Comparison of ENCODE assay signal across 7 cellular contexts in genomic region chr3:51968175-51968681, GRCh38. TPM values are rescaled to one million over a fixed set of nuclear protein-coding genes. Genes with fewer than 3 reads are reported as not detected.
DNase-seq lines count a peak whose midpoint lies in the region; ATAC-seq and TF ChIP-seq lines count a peak whose summit lies in the region.

No MANE protein-coding gene starts in this region.

- H3K4me3 Mint-ChIP-seq in GM23338, result peak overlapping the region; percentile 85

- CTCF ChIA-PET in RWPE1 (lab: Yijun Ruan, JAX), result interaction anchor here (1.0 kb wide), 1 partner anchor 26 kb away, joined by 3 read pairs; the partner anchor contains the start of genes PARP3 and RRP9

- peak overlapping the region; percentile 93 for H2BK15ac ChIP-seq in neuronal stem cell (ENCODE audit: low read length)

- DNase-seq in GM23338 (ENCODE audit: low spot score) (peak; percentile 94), RWPE1 (ENCODE audit: low spot score) (no peak), neuronal stem cell (ENCODE audit: low spot score) (peak; percentile 79), DMS153 treated with DMSO at 0.1 percent for 48 hours (lab: John Stamatoyannopoulos, UW; ENCODE audit: unreplicated experiment) (no peak), cortex of kidney (lab: John Stamatoyannopoulos, UW) (no peak)

- H3K4me2 ChIP-seq in GM23338, result peak overlapping the region; percentile 100
- peak overlapping the region; percentile 93 for H3K4me2 ChIP-seq in neuronal stem cell (ENCODE audit: insufficient read depth, low read length, poor library complexity, severe bottlenecking)

- peaks cover 37% of the 10 kb centered on the region for H3K4me1 ChIP-seq in GM23338 (ENCODE audit: insufficient read depth)
- H3K4me1 ChIP-seq in esophagus (ENCODE audit: control insufficient read depth in 2 of 2, insufficient read depth in 2 of 2, low read length in 1 of 2), result peaks cover 5 to 13% of the 10 kb centered on the region in 2 donors
- peaks cover 43 to 47% of the 10 kb centered on the region in 2 donors for H3K4me1 ChIP-seq in neuronal stem cell (ENCODE audit: control insufficient read depth in 2 of 2, insufficient read depth in 1 of 2, low read depth in 1 of 2, low read length in 2 of 2)

- H3K9me3 Mint-ChIP-seq in GM23338, result no peaks in the 10 kb centered on the region; the same call in 2 of the 3 replicates

- peak; percentile 17 for ATAC-seq in GM23338
- ATAC-seq in HG03442 (IDR thresholded peaks at IDR 0.05; ENCODE audit: unreplicated experiment), result no peak

- TF ChIP-seq CTCF in GM23338 (conservative IDR thresholded peaks at IDR 0.05; ENCODE audit: low read depth in 2 of 2) (no peak), RWPE1 (conservative IDR thresholded peaks at IDR 0.05; ENCODE audit: low read depth) (no peak)

- peak overlapping the region; percentile 97 for H3K9ac ChIP-seq in neuronal stem cell (ENCODE audit: low read depth, low read length, poor library complexity)

- peak overlapping the region; percentile 70 for H4K8ac ChIP-seq in neuronal stem cell (ENCODE audit: low read depth, low read length)

- H3K9me3 ChIP-seq in esophagus (ENCODE audit: control insufficient read depth in 2 of 2, insufficient read depth in 1 of 2, low read depth in 1 of 2, low read length in 1 of 2) (no peaks in the 10 kb centered on the region), neuronal stem cell (replicated peaks in 1 of 2; ENCODE audit: control insufficient read depth in 2 of 2, insufficient read depth in 1 of 2, low read depth in 1 of 2, low read length in 2 of 2) (no peaks in the 10 kb centered on the region)

- H3K27me3 ChIP-seq in GM23338 (ENCODE audit: insufficient read depth) (peaks cover 9% of the 10 kb centered on the region; the same call in 1 of the 2 replicates), esophagus (ENCODE audit: control insufficient read depth in 1 of 2, insufficient read depth in 2 of 2, low read length in 2 of 2) (no peaks in the 10 kb centered on the region), neuronal stem cell (ENCODE audit: control insufficient read depth in 3 of 3, insufficient read depth in 3 of 3, low read depth in 1 of 3, low read length in 3 of 3) (no peaks in the 10 kb centered on the region)

- H3K4me1 Mint-ChIP-seq in GM23338, result peaks cover 57% of the 10 kb centered on the region

- peak overlapping the region; percentile 26 for H3K23ac ChIP-seq in neuronal stem cell (ENCODE audit: low read depth, low read length, poor library complexity)

- H3K9me2 ChIP-seq in GM23338 (ENCODE audit: insufficient read depth), result no peaks in the 10 kb centered on the region

- H2BK120ac ChIP-seq in neuronal stem cell (ENCODE audit: low read depth, low read length), result peak overlapping the region; percentile 69

- H4K91ac ChIP-seq in neuronal stem cell (ENCODE audit: low read depth, low read length, poor library complexity), result peak overlapping the region; percentile 90

- no peaks in the 10 kb centered on the region for H3K36me3 ChIP-seq in GM23338 (ENCODE audit: insufficient read depth)
- H3K36me3 ChIP-seq in esophagus (ENCODE audit: control insufficient read depth in 2 of 2, insufficient read depth in 2 of 2, low read length in 1 of 2), result no peaks in the 10 kb centered on the region
- no peaks in the 10 kb centered on the region for H3K36me3 ChIP-seq in neuronal stem cell (replicated peaks in 1 of 2; ENCODE audit: control insufficient read depth in 2 of 2, insufficient read depth in 2 of 2, low read length in 2 of 2)

- H3K27me3 Mint-ChIP-seq in GM23338 (ENCODE audit: insufficient read depth, low read depth, poor library complexity), result peaks cover 27% of the 10 kb centered on the region

- H4K20me1 ChIP-seq in GM23338 (replicated peaks; ENCODE audit: insufficient read depth), result no peaks in the 10 kb centered on the region

- H3K27ac Mint-ChIP-seq in GM23338, result peak overlapping the region; percentile 97

- peaks cover 6% of the 10 kb centered on the region for H3K79me1 ChIP-seq in neuronal stem cell (ENCODE audit: low read depth, low read length)

- peak overlapping the region; percentile 97 for H3K4ac ChIP-seq in neuronal stem cell (ENCODE audit: low read length)

- H3F3A ChIP-seq in GM23338 (replicated peaks; ENCODE audit: low read depth), result peaks cover 13% of the 10 kb centered on the region; the same call in 1 of the 2 replicates

- H3K27ac ChIP-seq in GM23338 (ENCODE audit: low read depth), result peak overlapping the region; percentile 97
- H3K27ac ChIP-seq in RWPE1, result peak overlapping the region; percentile 89
- peak overlapping the region; percentile 78 to 89 for H3K27ac ChIP-seq in esophagus (ENCODE audit: low read depth in 2 of 2, low read length in 1 of 2)
- H3K27ac ChIP-seq in neuronal stem cell (replicated peaks; ENCODE audit: low read length), result peak overlapping the region; percentile 98

- peak overlapping the region; percentile 88 for H2AK5ac ChIP-seq in neuronal stem cell (ENCODE audit: low read depth, low read length)

- H3K4me3 ChIP-seq in GM23338, result peak overlapping the region; percentile 95
- H3K4me3 ChIP-seq in esophagus (ENCODE audit: low read depth in 1 of 2, low read length in 2 of 2), result peak overlapping the region; percentile 65 to 77
- peak overlapping the region; percentile 60 to 92 for H3K4me3 ChIP-seq in neuronal stem cell (ENCODE audit: low read length in 2 of 2)

- no peaks in the 10 kb centered on the region for H3K79me2 ChIP-seq in GM23338 (replicated peaks; ENCODE audit: insufficient read depth)

- H2BK5ac ChIP-seq in neuronal stem cell (ENCODE audit: low read length), result peak overlapping the region; percentile 97

- peaks cover 7% of the 10 kb centered on the region; the same call in 2 of the 3 replicates for H3K36me3 Mint-ChIP-seq in GM23338 (ENCODE audit: low read depth)

- POLR2A ChIA-PET in RWPE1 (lab: Yijun Ruan, JAX; ENCODE audit: low non-redundant PET), result no interaction called here

- no peak overlapping the region for H2BK12ac ChIP-seq in neuronal stem cell (ENCODE audit: low read length)

- H3K14ac ChIP-seq in neuronal stem cell (ENCODE audit: low read length), result no peak overlapping the region

- peak overlapping the region; percentile 38; the same call in 1 of the 2 replicates for H2AFZ ChIP-seq in GM23338
- peak overlapping the region; percentile 85 for H2AFZ ChIP-seq in neuronal stem cell (ENCODE audit: low read length)

- H3K18ac ChIP-seq in neuronal stem cell (ENCODE audit: low read length), result peak overlapping the region; percentile 100

- 13 to 21% methylated on average over 8 to 10 of the region's 11 CpGs for WGBS in esophagus, 2 donors
- no CpG with 5 or more reads among the region's 11 CpGs for WGBS in neuronal stem cell (ENCODE audit: extremely low coverage in 2 of 2, insufficient read length in 2 of 2, insufficient replicate concordance in 1 of 2), 2 donors

TF ChIP-seq in GM23338, 12 proteins besides CTCF, POLR2A, EP300 and RAD21:
- peak; percentile 76 for TF ChIP-seq POLR2AphosphoS5 (IDR thresholded peaks at IDR 0.05; ENCODE audit: low read depth)
- TF ChIP-seq EZH2 (IDR thresholded peaks at IDR 0.05; ENCODE audit: low read depth, unreplicated experiment), result no peak

RNA-seq across cellular contexts. Expression of gene PCBP4, which starts 1.0 kb away (rescaled TPM):
- total RNA-seq in GM23338 (2014; rRNA removed; shearing (Covaris generic)), result 26.8 and 37.6 TPM in 2 replicates
- 11.8 and 14.1 TPM in 2 replicates for polyA plus RNA-seq in GM23338 (2016; fragmentation: Nextera tagmentation; extraction: Ambion mirVana)
- polyA plus RNA-seq in esophagus, result 10 to 100 TPM; 11.7 to 18.7 TPM
- polyA plus RNA-seq in neuronal stem cell (2013, experiment 1 of 2), result 68.8 TPM
- polyA plus RNA-seq in neuronal stem cell (2013, experiment 2 of 2), result 66.4 TPM

RNA-seq across cellular contexts. Expression of gene ABHD14B, which starts 5.6 kb away (rescaled TPM):
- 8.0 and 11.1 TPM in 2 replicates for total RNA-seq in GM23338 (2014; rRNA removed; shearing (Covaris generic))
- 5.8 and 8.9 TPM in 2 replicates for polyA plus RNA-seq in GM23338 (2016; fragmentation: Nextera tagmentation; extraction: Ambion mirVana)
- polyA plus RNA-seq in esophagus, result 10 to 100 TPM; 29.6 to 40.5 TPM
- 4.3 TPM for polyA plus RNA-seq in neuronal stem cell (2013, experiment 1 of 2)
- polyA plus RNA-seq in neuronal stem cell (2013, experiment 2 of 2), result 4.5 TPM

RNA-seq across cellular contexts. Expression of gene ABHD14A, which starts 6.6 kb away (rescaled TPM):
- 4.3 and 7.8 TPM in 2 replicates for total RNA-seq in GM23338 (2014; rRNA removed; shearing (Covaris generic))
- polyA plus RNA-seq in GM23338 (2016; fragmentation: Nextera tagmentation; extraction: Ambion mirVana) (12.7 TPM in 2 replicates), esophagus (10 to 100 TPM in 1 of 2 donors, 1 to 10 TPM in 1; 8.0 to 12.9 TPM)
- polyA plus RNA-seq in neuronal stem cell (2013, experiment 1 of 2), result 18.1 TPM
- polyA plus RNA-seq in neuronal stem cell (2013, experiment 2 of 2), result 16.4 TPM

RNA-seq across cellular contexts. Expression of gene GPR62, which starts 13.0 kb away (rescaled TPM):
- 0.38 TPM in 1 of 2 replicates, not detected in the other for total RNA-seq in GM23338 (2014; rRNA removed; shearing (Covaris generic))
- polyA plus RNA-seq in GM23338 (2016; fragmentation: Nextera tagmentation; extraction: Ambion mirVana) (0.10 and 0.42 TPM in 2 replicates), esophagus (under 1 TPM; 0.05 to 0.06 TPM)
- polyA plus RNA-seq in neuronal stem cell (2013, experiment 1 of 2), result 0.06 TPM
- 0.07 TPM for polyA plus RNA-seq in neuronal stem cell (2013, experiment 2 of 2)

RNA-seq across cellular contexts. Expression of gene ACY1, which starts 15.1 kb away (rescaled TPM):
- total RNA-seq in GM23338 (2014; rRNA removed; shearing (Covaris generic)), result 62.8 and 91.3 TPM in 2 replicates
- polyA plus RNA-seq in GM23338 (2016; fragmentation: Nextera tagmentation; extraction: Ambion mirVana) (35.8 and 38.4 TPM in 2 replicates), esophagus (10 to 100 TPM; 22.4 to 23.2 TPM)
- 7.8 TPM for polyA plus RNA-seq in neuronal stem cell (2013, experiment 1 of 2)
- 7.4 TPM for polyA plus RNA-seq in neuronal stem cell (2013, experiment 2 of 2)

Comparison
In these comparisons a context has a peak if more than half of its experiments do, and no peak if none do; other contexts are left out.
1. DNase-seq: peak in GM23338 (single experiment) and neuronal stem cell (single experiment); none in RWPE1 (single experiment), DMS153 treated with DMSO at 0.1 percent for 48 hours (single experiment) and cortex of kidney (single experiment).
2. Peak in every context shown above with its lines, with median percentiles within 50 percentile points of each other: H3K27ac ChIP-seq and H3K4me3 ChIP-seq.